ENCODE assay signal across 8 cellular contexts in genomic region chr10:111820471-111820870, GRCh38.
"Had no signal": no experiment of that assay in that cellular context is flagged by ENCODE, and none has a peak within 500 bp of the region (broad histone marks: within the 10 kb centered on the region; RNA-seq: fewer than 3 reads in every experiment).

No MANE protein-coding gene starts in this region.

- FAIRE-seq: G401.6, GM12878, GM12891, GM12892, GM18507, GM19239 had no signal

- ATAC-seq: GM12878 had no signal

- DNase-seq: GDM1, GF-D8 had no signal

- H3K4me3 ChIP-seq: GM12878 had no signal
